8 cellular contexts compared by ENCODE assay signal in the genomic region with DNA sequence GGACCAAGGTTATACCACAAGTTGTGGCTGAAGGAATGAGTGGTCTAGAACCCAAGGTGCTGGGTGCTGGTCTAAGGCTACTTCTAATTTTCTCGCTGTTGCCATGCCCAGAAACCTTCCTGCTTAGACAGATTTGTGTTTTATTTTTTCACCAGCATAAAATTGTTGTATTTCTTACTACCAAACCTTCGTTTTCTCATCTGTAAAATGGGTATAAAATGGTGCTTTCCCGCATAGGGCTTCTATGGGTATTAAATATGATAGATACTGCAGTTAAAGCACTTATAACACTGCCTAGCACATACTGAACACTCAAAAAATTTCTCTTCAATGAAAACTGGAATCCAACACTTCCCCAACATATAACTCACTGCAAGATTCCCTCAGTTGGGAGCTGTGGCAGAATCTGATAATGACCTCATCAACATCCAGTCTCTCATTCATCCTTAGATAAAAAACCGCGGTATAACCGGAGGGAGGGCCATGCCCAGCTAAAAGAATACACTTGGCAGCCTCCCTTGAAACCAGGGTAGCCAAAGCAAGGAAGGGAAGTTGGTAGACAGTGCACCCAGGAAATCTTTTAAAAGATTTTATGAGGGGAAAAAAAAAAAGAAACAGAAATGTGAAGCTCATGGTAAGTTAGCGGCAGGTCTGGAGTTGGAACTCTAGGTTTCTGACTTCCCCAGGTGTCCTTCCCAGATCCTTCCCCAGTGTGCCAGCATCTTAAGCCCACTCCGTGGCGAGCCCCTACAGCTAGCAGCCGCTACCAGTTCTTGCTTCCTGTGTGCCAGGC. TPM values are rescaled to one million over a fixed set of nuclear protein-coding genes. Genes with fewer than 3 reads are reported as not detected.
DNase-seq lines count a peak whose midpoint lies in the region; ATAC-seq and TF ChIP-seq lines count a peak whose summit lies in the region.

No MANE protein-coding gene starts in this region.

- in situ Hi-C loops in HAP-1 (cut with MboI; ENCODE audit: low sequenced_read_pairs) = no loop called here

- no peaks in the 10 kb centered on the region for H3K27me3 ChIP-seq in HAP-1 (ENCODE audit: low read depth)
- H3K27me3 ChIP-seq in thoracic aorta (replicated peaks; ENCODE audit: insufficient read depth) = no peaks in the 10 kb centered on the region

- H3K27ac Mint-ChIP-seq in activated naive CD4-positive, alpha-beta T cell treated with anti-CD3 and anti-CD28 coated beads, Interleukin-2, amount 50 U/mL, for 72 hours = peak overlapping the region; percentile 99

- H3K4me1 ChIP-seq in HAP-1 (peaks cover 6% of the 10 kb centered on the region), thoracic aorta (ENCODE audit: control insufficient read depth in 1 of 2, low read depth in 2 of 2) (peaks cover 10 to 34% of the 10 kb centered on the region in 2 donors)

- TF ChIP-seq CTCF in 22Rv1 (IDR thresholded peaks at IDR 0.05) = no peak
- no peak for TF ChIP-seq CTCF in thoracic aorta (IDR thresholded peaks at IDR 0.05)

- H3K9me3 ChIP-seq in HAP-1 = no peaks in the 10 kb centered on the region; the same call in 1 of the 2 replicates
- no peaks in the 10 kb centered on the region for H3K9me3 ChIP-seq in thoracic aorta

- DNase-seq in HAP-1 (ENCODE audit: low spot score in 2 of 2) = peak in 1 of 2 experiments; percentile 13
- no peak for DNase-seq in activated naive CD4-positive, alpha-beta T cell treated with anti-CD3 and anti-CD28 coated beads, Interleukin-2, amount 50 U/mL, for 72 hours (ENCODE audit: low spot score in 2 of 2)
- DNase-seq in kidney tubule cell (ENCODE audit: low spot score) = peak; percentile 25
- DNase-seq in thoracic aorta (ENCODE audit: low spot score) = no peak

- H3K4me3 ChIP-seq in HAP-1 = peak overlapping the region; percentile 48
- peak overlapping the region; percentile 76 for H3K4me3 ChIP-seq in thoracic aorta

- H3K36me3 Mint-ChIP-seq in activated naive CD4-positive, alpha-beta T cell treated with anti-CD3 and anti-CD28 coated beads, Interleukin-2, amount 50 U/mL, for 72 hours = peaks cover 33 to 41% of the 10 kb centered on the region in 2 donors

- H3K27ac ChIP-seq in 22Rv1 (peak overlapping the region; percentile 85), thoracic aorta (peak overlapping the region; percentile 89 to 97)

- H3K36me3 ChIP-seq in HAP-1 (replicated peaks) = no peaks in the 10 kb centered on the region
- H3K36me3 ChIP-seq in thoracic aorta = no peaks in the 10 kb centered on the region

- H3K9me3 Mint-ChIP-seq in activated naive CD4-positive, alpha-beta T cell treated with anti-CD3 and anti-CD28 coated beads, Interleukin-2, amount 50 U/mL, for 72 hours = peaks cover 4 to 10% of the 10 kb centered on the region in 2 donors

- no peak for ATAC-seq in activated naive CD4-positive, alpha-beta T cell treated with anti-CD3 and anti-CD28 coated beads, Interleukin-2, amount 50 U/mL, for 72 hours
- ATAC-seq in thoracic aorta (ENCODE audit: insufficient number of reproducible peaks, low FRiP score, low read depth) (no peak), GM21576 (IDR thresholded peaks at IDR 0.05; ENCODE audit: unreplicated experiment) (no peak), GM21526 (IDR thresholded peaks at IDR 0.05; ENCODE audit: low FRiP score, unreplicated experiment) (no peak), GM18861 (IDR thresholded peaks at IDR 0.05; ENCODE audit: unreplicated experiment) (no peak)

RNA-seq across cellular contexts. Expression of gene NEMP2, which starts 1.2 kb away (rescaled TPM):
- 10 to 100 TPM; 18.3 to 19.4 TPM for total RNA-seq in activated naive CD4-positive, alpha-beta T cell treated with anti-CD3 and anti-CD28 coated beads, Interleukin-2, amount 50 U/mL, for 72 hours
- total RNA-seq in thoracic aorta = 1 to 10 TPM; 3.2 to 3.6 TPM

Comparison
In these comparisons a context has a peak if more than half of its experiments do, and no peak if none do; other contexts are left out.
1. RNA of gene NEMP2, which starts 1.2 kb away (total RNA-seq): 18.3 to 19.4 TPM in activated naive CD4-positive, alpha-beta T cell treated with anti-CD3 and anti-CD28 coated beads, Interleukin-2, amount 50 U/mL, for 72 hours; 3.2 to 3.6 TPM in thoracic aorta; every median in the first group is over 4 times any median in the second.